In genomic region chr4:7192252-7193039, GRCh38 we compare ENCODE assay signal across 8 cellular contexts. TPM values are rescaled to one million over a fixed set of nuclear protein-coding genes. Genes with fewer than 3 reads are reported as not detected.
DNase-seq lines count a peak whose midpoint lies in the region; ATAC-seq and TF ChIP-seq lines count a peak whose summit lies in the region.

Gene SORCS2 (plus strand): TSS chr4:7192538.

- no peak within 1 kb of the TSS for H3K27ac ChIP-seq in SK-N-SH (ENCODE audit: low read depth in 2 of 2, low read length in 1 of 2)

- TF ChIP-seq RAD21 in SK-N-SH (IDR thresholded peaks at IDR 0.05; ENCODE audit: low read length), result peak; percentile 74

- peaks cover 8% of the 10 kb centered on the region for H3F3A ChIP-seq in SK-N-SH (replicated peaks; ENCODE audit: insufficient read depth)

- no peaks in the 10 kb centered on the region for H3K79me2 ChIP-seq in SK-N-SH (ENCODE audit: insufficient read depth)

- in situ Hi-C loops in G401 (cut with HindIII; ENCODE audit: low sequenced_read_pairs), result no loop called here

- H3K36me3 ChIP-seq in SK-N-SH (replicated peaks in 1 of 2; ENCODE audit: control insufficient read depth in 1 of 2, insufficient read depth in 2 of 2, low read length in 1 of 2), result no peaks in the 10 kb centered on the region

- no peak within 1 kb of the TSS for H3K9ac ChIP-seq in SK-N-SH

- peak within 1 kb of the TSS; percentile 85 for H3K4me2 ChIP-seq in SK-N-SH

- H3K4me1 ChIP-seq in SK-N-SH (ENCODE audit: control insufficient read depth in 1 of 2, insufficient read depth in 2 of 2, low read depth in 1 of 2, low read length in 1 of 2), result peaks cover 0 to 8% of the 10 kb centered on the region in 2 experiments; a peak in 1 of 4 replicates

- peak; percentile 54 for TF ChIP-seq CTCF in SK-N-SH (IDR thresholded peaks at IDR 0.05)

- peak within 1 kb of the TSS; percentile 43 to 50; a peak in 3 of 4 replicates for H3K4me3 ChIP-seq in SK-N-SH (ENCODE audit: low read depth in 2 of 2, low read length in 1 of 2)

- DNase-seq in G401 (ENCODE audit: low spot score) (peak; percentile 50), SK-N-SH (peak; percentile 95), anterior cingulate cortex (lab: John Stamatoyannopoulos, UW) (peak in 48 of 58 donors; percentile 14 to 78 (median 60)), hepatic stellate cell (ENCODE audit: low spot score) (peak; percentile 79), putamen (ENCODE audit: low spot score) (peak; percentile 69), foreskin melanocyte (no peak)

- H3K9me2 ChIP-seq in SK-N-SH, result no peaks in the 10 kb centered on the region

- POLR2A ChIA-PET in SK-N-SH (lab: Yijun Ruan, JAX), result no interaction called here

- peaks cover 53% of the 10 kb centered on the region for H3K27me3 ChIP-seq in SK-N-SH (ENCODE audit: insufficient read depth)

- CTCF ChIA-PET in SK-N-SH (lab: Yijun Ruan, JAX), result interaction anchor here (0.5 to 16.0 kb wide), 54 partner anchors 8 to 578 kb away, joined by 3 to 301 read pairs (median 5); no protein-coding TSS in a partner anchor

- peak; percentile 56 for ATAC-seq in HG03135 (IDR thresholded peaks at IDR 0.05; ENCODE audit: unreplicated experiment)
- ATAC-seq in HG02678 (IDR thresholded peaks at IDR 0.05; ENCODE audit: unreplicated experiment), result no peak

- H2AFZ ChIP-seq in SK-N-SH (ENCODE audit: low read depth), result no peak within 1 kb of the TSS

- no peak for TF ChIP-seq EP300 in SK-N-SH (IDR thresholded peaks at IDR 0.05; ENCODE audit: borderline replicate concordance in 1 of 2, low read depth in 1 of 2, low read length in 1 of 2)

- H3K9me3 ChIP-seq in SK-N-SH, result no peaks in the 10 kb centered on the region

- H4K20me1 ChIP-seq in SK-N-SH (ENCODE audit: insufficient read depth), result no peaks in the 10 kb centered on the region

- WGBS in SK-N-SH (ENCODE audit: low lambda C conversion rate), result 10% methylated on average over 2 of the region's 119 CpGs

TF ChIP-seq in SK-N-SH, 30 proteins besides CTCF, POLR2A, EP300 and RAD21:
- TF ChIP-seq NRF1 (IDR thresholded peaks at IDR 0.05; ENCODE audit: low read depth, low read length) (no peak), SMC3 (IDR thresholded peaks at IDR 0.05; ENCODE audit: low read depth, low read length) (peak; percentile 95)

RNA-seq across cellular contexts. Expression of gene SORCS2, which starts in this region (rescaled TPM):
- total RNA-seq in G401 (2014; rRNA removed; shearing (Covaris generic)), result under 0.01 TPM in 1 of 2 replicates, not detected in the other
- 0.99 and 1.6 TPM in 2 replicates for polyA plus RNA-seq in SK-N-SH (2012; rRNA removed)
- 0.58 and 0.79 TPM in 2 replicates for polyA plus RNA-seq in SK-N-SH (2012; cell fraction: cytosol; rRNA removed)
- polyA plus RNA-seq in SK-N-SH (2012; cell fraction: nucleus; rRNA removed), result 2.2 and 2.5 TPM in 2 replicates

Comparison
In these comparisons a context has a peak if more than half of its experiments do, and no peak if none do; other contexts are left out.
1. Peak in DNase-seq in G401; RNA of the gene not detected or under 1 TPM.